Comparison of ENCODE assay signal across 8 cellular contexts in genomic region chr2:39437522-39438296, GRCh38. TPM values are rescaled to one million over a fixed set of nuclear protein-coding genes. Genes with fewer than 3 reads are reported as not detected.
DNase-seq lines count a peak whose midpoint lies in the region; ATAC-seq and TF ChIP-seq lines count a peak whose summit lies in the region.

No MANE protein-coding gene starts in this region.

- peak overlapping the region; percentile 65 to 97 (median 92) for H3K4me3 ChIP-seq in heart right ventricle

- peak; percentile 28 for ATAC-seq in GM19397 (IDR thresholded peaks at IDR 0.05; ENCODE audit: unreplicated experiment)
- peak; percentile 49 for ATAC-seq in HG03469 (IDR thresholded peaks at IDR 0.05; ENCODE audit: unreplicated experiment)
- ATAC-seq in heart right ventricle = peak; percentile 27 to 61 (median 44)

- peaks cover 5 to 62% (median 47%) of the 10 kb centered on the region in 9 donors for H3K4me1 ChIP-seq in heart right ventricle

- peak overlapping the region; percentile 90 to 99 (median 98) for H3K27ac ChIP-seq in heart right ventricle

- peak overlapping the region; percentile 89 for H3K4me3 Mint-ChIP-seq in activated naive CD8-positive, alpha-beta T cell treated with anti-CD3 and anti-CD28 coated beads for 36 hours
- H3K4me3 Mint-ChIP-seq in progenitor cell of endocrine pancreas (ENCODE audit: low read depth) = peak overlapping the region; percentile 94

- no peak for TF ChIP-seq CTCF in heart right ventricle (IDR thresholded peaks at IDR 0.05)
- TF ChIP-seq CTCF in progenitor cell of endocrine pancreas (IDR thresholded peaks at IDR 0.05; ENCODE audit: unreplicated experiment) = no peak

- H3K27me3 ChIP-seq in heart right ventricle = no peaks in the 10 kb centered on the region

- H3K36me3 ChIP-seq in heart right ventricle = no peaks in the 10 kb centered on the region

- H3K9me3 Mint-ChIP-seq in activated naive CD8-positive, alpha-beta T cell treated with anti-CD3 and anti-CD28 coated beads for 36 hours = peaks cover 4% of the 10 kb centered on the region
- H3K9me3 Mint-ChIP-seq in progenitor cell of endocrine pancreas (ENCODE audit: low read depth) = peaks cover 4% of the 10 kb centered on the region

- H3K9me3 ChIP-seq in heart right ventricle = peaks cover 0 to 5% (median 0%) of the 10 kb centered on the region in 11 donors

- H3K27me3 Mint-ChIP-seq in activated naive CD8-positive, alpha-beta T cell treated with anti-CD3 and anti-CD28 coated beads for 36 hours = no peaks in the 10 kb centered on the region
- H3K27me3 Mint-ChIP-seq in progenitor cell of endocrine pancreas = no peaks in the 10 kb centered on the region

- peak overlapping the region; percentile 32 for H3K27ac Mint-ChIP-seq in activated naive CD8-positive, alpha-beta T cell treated with anti-CD3 and anti-CD28 coated beads for 36 hours
- H3K27ac Mint-ChIP-seq in progenitor cell of endocrine pancreas = peak overlapping the region; percentile 85

- DNase-seq in COLO668 (lab: John Stamatoyannopoulos, UW; ENCODE audit: unreplicated experiment) = peak; percentile 51
- peak; percentile 40 for DNase-seq in RPMI7951 (ENCODE audit: low read depth)
- DNase-seq in activated naive CD8-positive, alpha-beta T cell treated with anti-CD3 and anti-CD28 coated beads for 36 hours = peak; percentile 48
- DNase-seq in heart right ventricle = peak; percentile 27 to 47
- DNase-seq in progenitor cell of endocrine pancreas (ENCODE audit: low spot score, unreplicated experiment) = no peak
- no peak for DNase-seq in retina

- H3K4me1 Mint-ChIP-seq in activated naive CD8-positive, alpha-beta T cell treated with anti-CD3 and anti-CD28 coated beads for 36 hours = peaks cover 36% of the 10 kb centered on the region
- peaks cover 38% of the 10 kb centered on the region for H3K4me1 Mint-ChIP-seq in progenitor cell of endocrine pancreas (ENCODE audit: low read depth)

- WGBS in heart right ventricle, 2 donors = 2 to 3% methylated on average over 28 of the region's 28 CpGs

- intact Hi-C loops in heart right ventricle (cut with DNase I) = loop anchor here in 8 of 10 donors (2.0 to 10.0 kb wide), 10 partner anchors 53 to 75 kb away; no protein-coding TSS in a partner anchor

- peaks cover 13% of the 10 kb centered on the region for H3K36me3 Mint-ChIP-seq in activated naive CD8-positive, alpha-beta T cell treated with anti-CD3 and anti-CD28 coated beads for 36 hours
- H3K36me3 Mint-ChIP-seq in progenitor cell of endocrine pancreas (ENCODE audit: insufficient read depth) = peaks cover 1% of the 10 kb centered on the region

RNA-seq across cellular contexts. Expression of gene MAP4K3, which starts 0.6 kb away (rescaled TPM):
- 35.1 and 35.6 TPM in 2 replicates for total RNA-seq in RPMI7951 (2014; rRNA removed; shearing (Covaris generic))
- 1 to 10 TPM; 6.4 to 6.7 TPM for total RNA-seq in activated naive CD8-positive, alpha-beta T cell treated with anti-CD3 and anti-CD28 coated beads for 36 hours
- total RNA-seq in heart right ventricle (10 to 100 TPM; 27.6 to 49.0 (median 40.2) TPM), progenitor cell of endocrine pancreas (60.0 and 63.6 TPM in 2 replicates)
- 10 to 100 TPM in 1 of 2 donors, 1 to 10 TPM in 1; 8.1 to 41.5 TPM for polyA plus RNA-seq in heart right ventricle

Comparison
In these comparisons a context has a peak if more than half of its experiments do, and no peak if none do; other contexts are left out.
1. DNase-seq: peak in COLO668 (single experiment), RPMI7951 (single experiment), activated naive CD8-positive, alpha-beta T cell treated with anti-CD3 and anti-CD28 coated beads for 36 hours (single experiment) and heart right ventricle (2 of 2); none in progenitor cell of endocrine pancreas (single experiment) and retina (single experiment).
2. Peak in every context shown above with its lines, with median percentiles within 50 percentile points of each other: ATAC-seq.